ENCODE assay signal across 15 cellular contexts in genomic region chr7:92598310-92598981, GRCh38. TPM values are rescaled to one million over a fixed set of nuclear protein-coding genes. Genes with fewer than 3 reads are reported as not detected.
DNase-seq lines count a peak whose midpoint lies in the region; ATAC-seq lines count a peak whose summit lies in the region.
"Had no signal": no experiment of that assay in that cellular context is flagged by ENCODE, and none has a peak within 500 bp of the region (broad histone marks: within the 10 kb centered on the region; RNA-seq: fewer than 3 reads in every experiment).

No MANE protein-coding gene starts in this region.

- no peak overlapping the region for H2BK120ac ChIP-seq in trophoblast cell (ENCODE audit: insufficient read depth, low read length, poor library complexity)

- no peak overlapping the region for H4K12ac ChIP-seq in trophoblast cell (ENCODE audit: low read depth, low read length)

- CTCF ChIA-PET in activated CD8-positive, alpha-beta memory T cell treated with anti-CD3 and anti-CD28 coated beads, Interleukin-2, amount 10 ng/mL, durations not matched to agents 7 days and 5 days (lab: Charles Lee), result interaction anchor here (1.0 kb wide), 1 partner anchor 16 kb away, joined by 3 read pairs; no protein-coding TSS in a partner anchor

- no peak overlapping the region for H3K27ac Mint-ChIP-seq in activated CD8-positive, alpha-beta memory T cell treated with anti-CD3 and anti-CD28 coated beads, Interleukin-2, amount 10 ng/mL, durations not matched to agents 7 days and 5 days
- H3K27ac Mint-ChIP-seq: T-helper 2 cell treated with Interferon-gamma antibody and Interleukin-4, amounts not matched to agents 5 μg/mL and 100 μg/mL, for 36 hours had no signal

- no peaks in the 10 kb centered on the region for H3K79me2 ChIP-seq in trophoblast cell (ENCODE audit: control insufficient read depth, insufficient read depth, low read length, poor library complexity)

- no peak overlapping the region for H3K4ac ChIP-seq in trophoblast cell (ENCODE audit: low read depth, low read length)

- no peaks in the 10 kb centered on the region for H3K36me3 ChIP-seq in trophoblast cell (ENCODE audit: control insufficient read depth in 1 of 2, insufficient read depth in 2 of 2, low read length in 2 of 2)

- H2AK5ac ChIP-seq in trophoblast cell (ENCODE audit: low read length), result no peak overlapping the region

- H3K9me3 ChIP-seq in trophoblast cell (ENCODE audit: insufficient read depth, low read depth, low read length), result no peaks in the 10 kb centered on the region

- no peak overlapping the region for H3K4me3 Mint-ChIP-seq in activated CD8-positive, alpha-beta memory T cell treated with anti-CD3 and anti-CD28 coated beads, Interleukin-2, amount 10 ng/mL, durations not matched to agents 7 days and 5 days
- H3K4me3 Mint-ChIP-seq: T-helper 2 cell treated with Interferon-gamma antibody and Interleukin-4, amounts not matched to agents 5 μg/mL and 100 μg/mL, for 36 hours had no signal

- H3K4me1 Mint-ChIP-seq in activated CD8-positive, alpha-beta memory T cell treated with anti-CD3 and anti-CD28 coated beads, Interleukin-2, amount 10 ng/mL, durations not matched to agents 7 days and 5 days, result peaks cover 4% of the 10 kb centered on the region

- no peak overlapping the region for H3K18ac ChIP-seq in trophoblast cell (ENCODE audit: low read length)

- no peaks in the 10 kb centered on the region for H3K36me3 Mint-ChIP-seq in activated CD8-positive, alpha-beta memory T cell treated with anti-CD3 and anti-CD28 coated beads, Interleukin-2, amount 10 ng/mL, durations not matched to agents 7 days and 5 days

- no peak for DNase-seq in activated CD8-positive, alpha-beta memory T cell treated with anti-CD3 and anti-CD28 coated beads, Interleukin-2, amount 10 ng/mL, durations not matched to agents 7 days and 5 days
- DNase-seq in activated CD8-positive, alpha-beta memory T cell treated with anti-CD3 and anti-CD28 coated beads, Interleukin-2, amount 50 U/mL, for 48 hours, result no peak
- no peak for DNase-seq in trophoblast cell
- DNase-seq in cerebellar nuclear complex (lab: John Stamatoyannopoulos, UW), result no peak
- DNase-seq in KG1 (lab: John Stamatoyannopoulos, UW), result no peak
- no peak for DNase-seq in midbrain (lab: John Stamatoyannopoulos, UW)
- DNase-seq: amygdala, Calu3, GM23248, NCI-H1092, NCI-H446 treated with DMSO at 0.1 percent for 48 hours had no signal

- no peak overlapping the region for H4K91ac ChIP-seq in trophoblast cell (ENCODE audit: low read depth, low read length)

- no peak overlapping the region for H2BK5ac ChIP-seq in trophoblast cell (ENCODE audit: low read depth, low read length, poor library complexity)

- no peaks in the 10 kb centered on the region for H3K27me3 ChIP-seq in trophoblast cell (ENCODE audit: insufficient read depth, low read length)

- WGBS in trophoblast cell (ENCODE audit: extremely low coverage, insufficient coverage, insufficient read length), result no CpG with 5 or more reads among the region's 1 CpG

- H2BK12ac ChIP-seq in trophoblast cell (ENCODE audit: low read length), result no peak overlapping the region

- no peak overlapping the region for H3K4me3 ChIP-seq in trophoblast cell (ENCODE audit: low read depth, low read length)
- H3K4me3 ChIP-seq: coronary artery, GM23248 had no signal

- H3K23ac ChIP-seq in trophoblast cell (ENCODE audit: low read length), result peak overlapping the region; percentile 56

- no peaks in the 10 kb centered on the region for H3K79me1 ChIP-seq in trophoblast cell (ENCODE audit: low read length)

- peak; percentile 66 for ATAC-seq in activated CD8-positive, alpha-beta memory T cell treated with anti-CD3 and anti-CD28 coated beads, Interleukin-2, amount 10 ng/mL, durations not matched to agents 7 days and 5 days
- ATAC-seq in GM21825 (IDR thresholded peaks at IDR 0.05; ENCODE audit: unreplicated experiment) (peak; percentile 55), HG03354 (IDR thresholded peaks at IDR 0.05; ENCODE audit: poor library complexity, severe bottlenecking, unreplicated experiment) (peak; percentile 76)

- peaks cover under 1% of the 10 kb centered on the region for H3K27me3 Mint-ChIP-seq in activated CD8-positive, alpha-beta memory T cell treated with anti-CD3 and anti-CD28 coated beads, Interleukin-2, amount 10 ng/mL, durations not matched to agents 7 days and 5 days

- H3K4me2 ChIP-seq in trophoblast cell (ENCODE audit: low read length), result no peak overlapping the region

- H3K9ac ChIP-seq in trophoblast cell (ENCODE audit: low read length), result peak overlapping the region; percentile 35
- H3K9ac ChIP-seq: GM23248 had no signal

- no peak overlapping the region for H3K27ac ChIP-seq in trophoblast cell (ENCODE audit: low read depth, low read length)
- H3K27ac ChIP-seq: coronary artery, GM23248 had no signal

- no peak overlapping the region for H4K8ac ChIP-seq in trophoblast cell (ENCODE audit: low read depth, low read length)

- H3K9me3 Mint-ChIP-seq in activated CD8-positive, alpha-beta memory T cell treated with anti-CD3 and anti-CD28 coated beads, Interleukin-2, amount 10 ng/mL, durations not matched to agents 7 days and 5 days (ENCODE audit: low read depth), result no peaks in the 10 kb centered on the region
- H3K9me3 Mint-ChIP-seq: T-helper 2 cell treated with Interferon-gamma antibody and Interleukin-4, amounts not matched to agents 5 μg/mL and 100 μg/mL, for 36 hours had no signal

- H3K4me1 ChIP-seq in trophoblast cell (ENCODE audit: control insufficient read depth in 1 of 2, insufficient read depth in 2 of 2, low read length in 2 of 2), result no peaks in the 10 kb centered on the region

- no peak overlapping the region for H3K14ac ChIP-seq in trophoblast cell (ENCODE audit: low read length)

- no peak overlapping the region for H2AFZ ChIP-seq in trophoblast cell (ENCODE audit: insufficient read depth, low read length, poor library complexity)
- H2AFZ ChIP-seq: GM23248 had no signal

RNA-seq across cellular contexts. Expression of gene FAM133B, which starts 8.3 kb away (rescaled TPM):
- 10 to 100 TPM; 30.8 to 35.9 TPM for total RNA-seq in activated CD8-positive, alpha-beta memory T cell treated with anti-CD3 and anti-CD28 coated beads, Interleukin-2, amount 10 ng/mL, durations not matched to agents 7 days and 5 days
- polyA plus RNA-seq in trophoblast cell (2013), result 30.9 and 34.0 TPM in 2 replicates
